ENCODE assay signal across 8 cellular contexts in genomic region chr10:95907454-95908253, GRCh38. TPM values are rescaled to one million over a fixed set of nuclear protein-coding genes. Genes with fewer than 3 reads are reported as not detected.
A peak's percentile ranks its signal among the peaks of the same experiment; 100 is the strongest.
DNase-seq lines count a peak whose midpoint lies in the region; ATAC-seq, FAIRE-seq and TF ChIP-seq lines count a peak whose summit lies in the region.

A gene with protein sequence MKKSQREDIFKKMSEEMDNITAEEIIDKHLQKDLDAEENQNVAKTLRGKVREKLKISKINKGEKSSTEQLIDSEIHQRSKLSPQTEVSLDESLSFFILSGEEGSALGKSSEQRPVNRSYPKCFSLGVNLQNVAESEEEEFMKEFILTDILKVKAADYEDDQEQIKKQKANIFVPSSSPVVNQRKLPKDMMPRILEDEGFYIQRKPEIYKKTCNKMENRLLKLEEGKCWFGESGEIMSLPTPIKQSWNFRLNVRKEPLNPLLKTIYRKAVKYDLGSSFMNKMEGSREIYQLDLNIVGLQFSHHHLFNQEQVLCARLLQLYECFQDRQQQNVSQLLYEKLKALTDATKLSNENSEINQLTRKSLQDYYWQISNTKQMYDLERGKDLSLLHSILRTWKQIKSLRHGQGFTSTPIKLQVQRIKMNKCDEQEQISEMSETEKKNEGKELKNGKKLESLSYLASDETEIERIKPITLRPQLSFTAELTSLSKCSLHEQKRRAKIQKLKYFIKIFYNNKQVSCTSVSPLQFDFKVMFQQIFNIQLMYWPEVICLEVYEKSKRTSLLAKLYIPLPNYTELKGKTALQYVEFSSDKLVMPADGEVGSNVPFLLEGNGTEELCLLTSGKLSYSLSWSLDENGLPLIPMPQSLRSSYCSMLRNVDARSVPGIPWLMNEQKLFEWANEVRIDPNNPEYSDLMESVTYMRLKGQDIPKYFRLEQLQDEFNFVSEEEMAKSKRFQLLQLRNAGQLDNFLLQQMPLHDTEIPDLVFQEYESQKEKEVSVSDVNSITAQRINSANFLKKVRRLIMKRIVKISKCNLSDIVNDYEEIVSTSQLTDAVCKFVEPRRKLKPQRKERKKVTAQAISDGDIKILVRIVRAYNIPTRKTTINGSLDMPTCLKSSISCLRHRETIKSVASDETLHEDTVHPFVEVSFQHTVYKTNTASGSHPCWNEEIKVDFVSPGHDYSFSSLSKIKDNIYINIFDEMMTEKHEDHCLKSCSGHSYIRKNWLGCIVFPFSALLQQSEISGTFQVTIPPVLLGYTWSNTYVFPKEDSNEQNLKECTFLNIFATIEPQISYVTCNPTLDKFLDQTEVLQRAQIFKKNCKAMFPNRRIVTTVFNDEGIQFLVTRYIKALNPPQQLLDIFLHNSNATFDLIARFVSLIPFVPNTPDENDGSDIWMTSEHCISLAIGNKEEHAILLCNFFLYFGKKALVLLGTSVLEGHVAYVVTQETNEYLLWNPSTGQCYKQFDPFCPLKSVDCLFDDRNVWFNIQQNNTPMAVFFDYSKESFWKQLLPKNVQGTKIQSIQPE (N-terminal part only) (plus strand): TSS chr10:95907975. CDS start chr10:95911324, 3,349 bp downstream.

- peak within 1 kb of the TSS; percentile 57 for H3K4me3 ChIP-seq in K562

- no peaks in the 10 kb centered on the region for H4K20me1 ChIP-seq in K562 (replicated peaks; ENCODE audit: control insufficient read depth, insufficient read depth, low read length)

- peak within 1 kb of the TSS; percentile 66 to 85 for H3K9ac ChIP-seq in K562 (ENCODE audit: insufficient read depth in 1 of 2, low read depth in 2 of 2, low read length in 2 of 2)

- peaks cover 21% of the 10 kb centered on the region; the same call in 2 of the 3 replicates for H3K36me3 ChIP-seq in K562 (ENCODE audit: control insufficient read depth, insufficient read depth, low read length)

- H3K27ac ChIP-seq in K562 (ENCODE audit: extremely low read depth, low read depth, low read length) = peak within 1 kb of the TSS; percentile 60

- ATAC-seq in HG02759 (IDR thresholded peaks at IDR 0.05; ENCODE audit: unreplicated experiment) (peak; percentile 93), K562 (peak; percentile 97), sciatic nerve (peak; percentile 97)

- H3K4me1 ChIP-seq in K562 (replicated peaks in 1 of 2; ENCODE audit: control insufficient read depth in 2 of 2, insufficient read depth in 2 of 2, low read length in 2 of 2) = peaks cover 0 to 8% of the 10 kb centered on the region in 2 experiments; a peak in 3 of 5 replicates

- no peaks in the 10 kb centered on the region for H3K27me3 ChIP-seq in K562 (ENCODE audit: control insufficient read depth in 2 of 2, insufficient read depth in 2 of 2, low read length in 2 of 2)

- intact Hi-C loops in K562 (cut with micrococcal nuclease) = no loop called here
- intact Hi-C loops in sciatic nerve (cut with DNase I) = no loop called here

- in situ Hi-C loops in K562 (cut with MboI) = no loop called here

- no peaks in the 10 kb centered on the region for H3K9me1 ChIP-seq in K562 (ENCODE audit: control insufficient read depth, insufficient read depth, low read length)

- no peak for TF ChIP-seq RAD21 in K562 (CRISPR knock-in tag; conservative IDR thresholded peaks at IDR 0.05 in 1 of 2, IDR thresholded peaks at IDR 0.05 in 1 of 2)

- peak; percentile 85 for FAIRE-seq in K562 (lab: Jason Lieb, UNC)

- POLR2A ChIA-PET in K562 (lab: Yijun Ruan, JAX) = interaction anchor here (0.5 to 1.0 kb wide), 3 partner anchors 13 to 607 kb away, joined by 3 to 4 read pairs (median 3); no protein-coding TSS in a partner anchor

- TSS peak; percentile 52 for BruUV-seq in K562 (replicated peaks; lab: Mats Ljungman, UMichigan)

- H3K4me2 ChIP-seq in K562 (ENCODE audit: insufficient read depth, low read length) = peak within 1 kb of the TSS; percentile 84

- peaks cover 11% of the 10 kb centered on the region; the same call in 2 of the 3 replicates for H3K79me2 ChIP-seq in K562 (ENCODE audit: control insufficient read depth, insufficient read depth, low read length)

- no peaks in the 10 kb centered on the region for H3K9me3 ChIP-seq in K562 (replicated peaks; ENCODE audit: control insufficient read depth, insufficient read depth, low read depth, low read length)

- no peak for TF ChIP-seq EP300 in K562 (IDR thresholded peaks at IDR 0.05; ENCODE audit: low read length)

- CTCF ChIA-PET in K562 (lab: Yijun Ruan, JAX; ENCODE audit: low intra/inter-chr PET ratio) = no interaction called here

- DNase-seq in NCI-H187 (lab: John Stamatoyannopoulos, UW) (peak; percentile 24 to 28), NCI-H187 treated with DMSO at 0.1 percent for 48 hours (lab: John Stamatoyannopoulos, UW) (no peak), NCI-H128 (lab: John Stamatoyannopoulos, UW; ENCODE audit: unreplicated experiment) (peak; percentile 10), T1000 (lab: John Stamatoyannopoulos, UW) (peak; percentile 73), K562 (ENCODE audit: extremely low read depth in 1 of 4, low spot score in 3 of 4) (peak; percentile 72 to 82 (median 76)), iPS DF 19.7 (ENCODE audit: low read depth, low spot score) (peak; percentile 50), sciatic nerve (ENCODE audit: low spot score) (peak; percentile 88)

- under 1% methylated on average over 40 of the region's 69 CpGs for WGBS in K562 (ENCODE audit: insufficient coverage, low coverage, missing lambda C conversion rate)

- peak; percentile 68 for TF ChIP-seq POLR2A in K562 (conservative IDR thresholded peaks at IDR 0.05)

- TF ChIP-seq CTCF in K562 (IDR thresholded peaks at IDR 0.05 in 2 of 3, conservative IDR thresholded peaks at IDR 0.05 in 1 of 3; ENCODE audit: insufficient read depth in 2 of 3, low read depth in 1 of 3, low read length in 3 of 3) = peak in 2 of 3 experiments; percentile 13 to 26; a peak in 2 of 6 replicates

- peak within 1 kb of the TSS; percentile 93 for H2AFZ ChIP-seq in K562 (ENCODE audit: low read depth, low read length)

TF ChIP-seq in K562, 482 proteins besides CTCF, POLR2A, EP300 and RAD21 (continues in another document):
- TF ChIP-seq, protein P1, sequence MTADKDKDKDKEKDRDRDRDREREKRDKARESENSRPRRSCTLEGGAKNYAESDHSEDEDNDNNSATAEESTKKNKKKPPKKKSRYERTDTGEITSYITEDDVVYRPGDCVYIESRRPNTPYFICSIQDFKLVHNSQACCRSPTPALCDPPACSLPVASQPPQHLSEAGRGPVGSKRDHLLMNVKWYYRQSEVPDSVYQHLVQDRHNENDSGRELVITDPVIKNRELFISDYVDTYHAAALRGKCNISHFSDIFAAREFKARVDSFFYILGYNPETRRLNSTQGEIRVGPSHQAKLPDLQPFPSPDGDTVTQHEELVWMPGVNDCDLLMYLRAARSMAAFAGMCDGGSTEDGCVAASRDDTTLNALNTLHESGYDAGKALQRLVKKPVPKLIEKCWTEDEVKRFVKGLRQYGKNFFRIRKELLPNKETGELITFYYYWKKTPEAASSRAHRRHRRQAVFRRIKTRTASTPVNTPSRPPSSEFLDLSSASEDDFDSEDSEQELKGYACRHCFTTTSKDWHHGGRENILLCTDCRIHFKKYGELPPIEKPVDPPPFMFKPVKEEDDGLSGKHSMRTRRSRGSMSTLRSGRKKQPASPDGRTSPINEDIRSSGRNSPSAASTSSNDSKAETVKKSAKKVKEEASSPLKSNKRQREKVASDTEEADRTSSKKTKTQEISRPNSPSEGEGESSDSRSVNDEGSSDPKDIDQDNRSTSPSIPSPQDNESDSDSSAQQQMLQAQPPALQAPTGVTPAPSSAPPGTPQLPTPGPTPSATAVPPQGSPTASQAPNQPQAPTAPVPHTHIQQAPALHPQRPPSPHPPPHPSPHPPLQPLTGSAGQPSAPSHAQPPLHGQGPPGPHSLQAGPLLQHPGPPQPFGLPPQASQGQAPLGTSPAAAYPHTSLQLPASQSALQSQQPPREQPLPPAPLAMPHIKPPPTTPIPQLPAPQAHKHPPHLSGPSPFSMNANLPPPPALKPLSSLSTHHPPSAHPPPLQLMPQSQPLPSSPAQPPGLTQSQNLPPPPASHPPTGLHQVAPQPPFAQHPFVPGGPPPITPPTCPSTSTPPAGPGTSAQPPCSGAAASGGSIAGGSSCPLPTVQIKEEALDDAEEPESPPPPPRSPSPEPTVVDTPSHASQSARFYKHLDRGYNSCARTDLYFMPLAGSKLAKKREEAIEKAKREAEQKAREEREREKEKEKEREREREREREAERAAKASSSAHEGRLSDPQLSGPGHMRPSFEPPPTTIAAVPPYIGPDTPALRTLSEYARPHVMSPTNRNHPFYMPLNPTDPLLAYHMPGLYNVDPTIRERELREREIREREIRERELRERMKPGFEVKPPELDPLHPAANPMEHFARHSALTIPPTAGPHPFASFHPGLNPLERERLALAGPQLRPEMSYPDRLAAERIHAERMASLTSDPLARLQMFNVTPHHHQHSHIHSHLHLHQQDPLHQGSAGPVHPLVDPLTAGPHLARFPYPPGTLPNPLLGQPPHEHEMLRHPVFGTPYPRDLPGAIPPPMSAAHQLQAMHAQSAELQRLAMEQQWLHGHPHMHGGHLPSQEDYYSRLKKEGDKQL (CRISPR knock-in tag; IDR thresholded peaks at IDR 0.05; ENCODE audit: borderline replicate concordance) = 0 out of 2 replicates have a peak, but pooled peaks have one; percentile 52

RNA-seq across cellular contexts. Expression of the gene that starts here (rescaled TPM):
- not detected in 2 replicates for total RNA-seq in K562 (2011; cell fraction: chromatin; rRNA removed; ENCODE audit: low replicate concordance)
- not detected in 2 replicates for total RNA-seq in K562 (2011; cell fraction: nucleolus; rRNA removed)
- total RNA-seq in K562 (2011; cell fraction: nucleoplasm; rRNA removed) = not detected in 2 replicates
- not detected in 2 replicates for total RNA-seq in K562 (2014; rRNA removed)
- total RNA-seq in K562 (2014; rRNA removed; fragmentation: Illumina TruSeq; extraction: Trizol) = not detected in 2 replicates
- 0.11 TPM in 1 of 2 replicates, not detected in the other for total RNA-seq in K562 (2015; rRNA removed; fragmentation: Illumina TruSeq; extraction: Trizol)
- 0.29 TPM in 1 of 2 replicates, not detected in the other for total RNA-seq in K562 (2021)
- polyA plus RNA-seq in K562 (2011; rRNA removed) = not detected in 2 replicates
- polyA plus RNA-seq in K562 (2011; cell fraction: cytosol; rRNA removed) = not detected in 2 replicates
- not detected in 2 replicates for polyA plus RNA-seq in K562 (2011; cell fraction: nucleus; rRNA removed)
- 0.13 TPM in 1 of 2 replicates, not detected in the other for polyA plus RNA-seq in K562 (2012)
- not detected in 2 replicates for polyA plus RNA-seq in K562 (2014; fragmentation: Illumina TruSeq; extraction: Trizol)
- polyA plus RNA-seq in K562 (2014; fragmentation: Nextera tagmentation; extraction: Ambion mirVana) = under 1 TPM; 0.10 to 0.34 TPM
- polyA plus RNA-seq in K562 (2014; rRNA removed) = not detected in 2 replicates
- not detected in 2 replicates for polyA minus RNA-seq in K562 (2011; rRNA and poly(A)+ RNA removed)
- not detected in 2 replicates for polyA minus RNA-seq in K562 (2011; cell fraction: cytosol; rRNA and poly(A)+ RNA removed)
- not detected in 2 replicates for polyA minus RNA-seq in K562 (2011; cell fraction: nucleus; rRNA and poly(A)+ RNA removed)
- total RNA-seq in sciatic nerve = 3.1 TPM

Comparison
In these comparisons a context has a peak if more than half of its experiments do, and no peak if none do; other contexts are left out.
1. Peak in DNase-seq, ATAC-seq, H3K4me3 ChIP-seq, H3K27ac ChIP-seq, H3K9ac ChIP-seq and H3K4me2 ChIP-seq in K562; RNA of the gene not detected or under 1 TPM.